Comparison of ENCODE assay signal across 9 cellular contexts in genomic region chr10:62047960-62048383, GRCh38.
A peak's percentile ranks its signal among the peaks of the same experiment; 100 is the strongest.
DNase-seq lines count a peak whose midpoint lies in the region; ATAC-seq, FAIRE-seq and TF ChIP-seq lines count a peak whose summit lies in the region.
"Had no signal": no experiment of that assay in that cellular context is flagged by ENCODE, and none has a peak within 500 bp of the region (broad histone marks: within the 10 kb centered on the region; RNA-seq: fewer than 3 reads in every experiment).

No MANE protein-coding gene starts in this region.

- peak overlapping the region; percentile 94 for H3K27ac ChIP-seq in MM.1S (ENCODE audit: low read length)
- H3K27ac ChIP-seq in kidney (ENCODE audit: low read depth in 2 of 2, low read length in 2 of 2) = peak overlapping the region; percentile 96 to 98
- H3K27ac ChIP-seq in adrenal gland = peak overlapping the region in 2 of 5 donors; percentile 85

- H3K9ac ChIP-seq in MM.1S (ENCODE audit: low read length) (peak overlapping the region; percentile 96), kidney (ENCODE audit: low read length in 2 of 2) (peak overlapping the region in 1 of 2 donors; percentile 96)

- TF ChIP-seq CTCF in MM.1S (IDR thresholded peaks at IDR 0.05; ENCODE audit: low read length) (no peak), kidney (IDR thresholded peaks at IDR 0.05; ENCODE audit: borderline replicate concordance, extremely low read depth, insufficient read depth) (no peak), adrenal gland (IDR thresholded peaks at IDR 0.05) (no peak)

- H3K27me3 Mint-ChIP-seq in stimulated activated naive CD8-positive, alpha-beta T cell treated with anti-CD3 and anti-CD28 coated beads, Interleukin-15, Interleukin-2, amounts not matched to agents 100 ng/mL and 50 ng/mL, for 24 hours = no peaks in the 10 kb centered on the region

- H3K4me1 ChIP-seq in MM.1S (ENCODE audit: low read length) (peaks cover 60% of the 10 kb centered on the region), kidney (ENCODE audit: control insufficient read depth in 1 of 2, insufficient read depth in 1 of 2, low read depth in 1 of 2, low read length in 2 of 2) (peaks cover 33 to 69% of the 10 kb centered on the region in 2 donors), adrenal gland (replicated peaks in 1 of 2) (peaks cover 22 to 62% of the 10 kb centered on the region in 2 donors)

- H4K20me1 ChIP-seq in MM.1S (ENCODE audit: insufficient read depth, low read length) = no peaks in the 10 kb centered on the region

- H3K4me2 ChIP-seq in MM.1S (ENCODE audit: low read depth, low read length) = peak overlapping the region; percentile 71

- TF ChIP-seq POLR2A in adrenal gland (IDR thresholded peaks at IDR 0.05) = no peak

- peaks cover 44% of the 10 kb centered on the region for H3K36me3 Mint-ChIP-seq in stimulated activated naive CD8-positive, alpha-beta T cell treated with anti-CD3 and anti-CD28 coated beads, Interleukin-15, Interleukin-2, amounts not matched to agents 100 ng/mL and 50 ng/mL, for 24 hours (ENCODE audit: low read depth)

- no peaks in the 10 kb centered on the region for H3K9me2 ChIP-seq in MM.1S (replicated peaks; ENCODE audit: insufficient read depth, low read length)

- H3K79me2 ChIP-seq in MM.1S (ENCODE audit: low read length) = peaks cover 87% of the 10 kb centered on the region

- peaks cover 4% of the 10 kb centered on the region for H3K9me3 Mint-ChIP-seq in stimulated activated naive CD8-positive, alpha-beta T cell treated with anti-CD3 and anti-CD28 coated beads, Interleukin-15, Interleukin-2, amounts not matched to agents 100 ng/mL and 50 ng/mL, for 24 hours

- FAIRE-seq in kidney (lab: Jason Lieb, UNC) = no peak

- H3K27me3 ChIP-seq in MM.1S (replicated peaks; ENCODE audit: insufficient read depth, low read length) (no peaks in the 10 kb centered on the region), adrenal gland (no peaks in the 10 kb centered on the region)

- peak overlapping the region; percentile 97 for H3K27ac Mint-ChIP-seq in stimulated activated naive CD8-positive, alpha-beta T cell treated with anti-CD3 and anti-CD28 coated beads, Interleukin-15, Interleukin-2, amounts not matched to agents 100 ng/mL and 50 ng/mL, for 24 hours

- 78 to 93% (median 80%) methylated on average over 2 of the region's 2 CpGs for WGBS in adrenal gland, 4 donors

- no peak overlapping the region for H2AFZ ChIP-seq in MM.1S (ENCODE audit: low read length)

- H3K9me3 ChIP-seq in MM.1S (replicated peaks; ENCODE audit: insufficient read depth, low read length) (no peaks in the 10 kb centered on the region), kidney (ENCODE audit: control insufficient read depth in 1 of 2, low read length in 2 of 2) (no peaks in the 10 kb centered on the region), adrenal gland (replicated peaks in 1 of 3) (no peaks in the 10 kb centered on the region)

- peaks cover 9% of the 10 kb centered on the region for H3K36me3 ChIP-seq in MM.1S (replicated peaks; ENCODE audit: insufficient read depth, low read length)
- peaks cover 8 to 17% of the 10 kb centered on the region in 2 donors for H3K36me3 ChIP-seq in kidney (ENCODE audit: control insufficient read depth in 1 of 2, insufficient read depth in 2 of 2, low read length in 2 of 2)
- H3K36me3 ChIP-seq in adrenal gland (replicated peaks in 1 of 2) = peaks cover 0 to 8% of the 10 kb centered on the region in 2 donors

- H3K4me3 ChIP-seq in MM.1S (ENCODE audit: low read length) (peak overlapping the region; percentile 72), kidney (ENCODE audit: low read length in 2 of 2) (peak overlapping the region in 1 of 2 donors; percentile 86), adrenal gland (no peak overlapping the region)

- peaks cover 80% of the 10 kb centered on the region for H3F3A ChIP-seq in MM.1S (ENCODE audit: insufficient read depth, low read length)

- no peak for ATAC-seq in GM18858 (IDR thresholded peaks at IDR 0.05; ENCODE audit: unreplicated experiment)

- DNase-seq in MM.1S (peak; percentile 59), kidney (no peak), NCI-H1694 (lab: John Stamatoyannopoulos, UW) (no peak), NCI-H1105 (lab: John Stamatoyannopoulos, UW) (no peak), adrenal gland (no peak)
- DNase-seq in activated naive CD4-positive, alpha-beta T cell treated with anti-CD3 and anti-CD28 coated beads, Interleukin-2, amount 50 U/mL, for 16 hours = peak; percentile 58
- DNase-seq: KG1 had no signal

- intact Hi-C loops in kidney (cut with DNase I) = no loop called here
- intact Hi-C loops in adrenal gland (cut with DNase I) = loop anchor here in 1 of 2 donors (10.0 kb wide), 1 partner anchor 197 kb away; no protein-coding TSS in a partner anchor

- H3K4me1 Mint-ChIP-seq in stimulated activated naive CD8-positive, alpha-beta T cell treated with anti-CD3 and anti-CD28 coated beads, Interleukin-15, Interleukin-2, amounts not matched to agents 100 ng/mL and 50 ng/mL, for 24 hours (ENCODE audit: low read depth) = peaks cover 100% of the 10 kb centered on the region

- H3K4me3 Mint-ChIP-seq in stimulated activated naive CD8-positive, alpha-beta T cell treated with anti-CD3 and anti-CD28 coated beads, Interleukin-15, Interleukin-2, amounts not matched to agents 100 ng/mL and 50 ng/mL, for 24 hours = peak overlapping the region; percentile 87

Comparison
In these comparisons a context has a peak if more than half of its experiments do, and no peak if none do; other contexts are left out.
1. DNase-seq: peak in MM.1S (single experiment) and activated naive CD4-positive, alpha-beta T cell treated with anti-CD3 and anti-CD28 coated beads, Interleukin-2, amount 50 U/mL, for 16 hours (single experiment); none in kidney (single experiment), NCI-H1694 (single experiment), NCI-H1105 (single experiment) and adrenal gland (0 of 7).